3 cellular contexts compared by ENCODE assay signal in the genomic region with DNA sequence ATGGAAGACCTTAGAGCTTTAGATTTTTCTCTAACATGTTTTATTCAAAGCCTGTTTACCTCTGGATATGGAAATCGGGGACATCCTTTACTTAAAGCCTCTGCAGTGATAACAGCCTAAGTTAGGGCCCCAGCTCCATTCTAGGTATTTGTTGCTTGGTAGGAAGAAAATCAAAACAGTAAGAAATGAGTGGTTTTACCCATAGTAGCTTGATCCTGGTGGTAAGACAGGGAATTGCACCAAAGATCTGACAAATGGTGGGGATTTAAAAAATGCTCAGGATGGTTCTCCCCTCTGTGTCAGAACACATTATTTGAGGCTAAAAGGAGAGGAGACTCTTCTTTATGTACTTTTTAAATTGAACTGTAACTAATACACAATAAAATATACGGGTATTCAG.
TF ChIP-seq lines count a peak whose summit lies in the region.

No MANE protein-coding gene starts in this region.

TF ChIP-seq in SK-N-SH, 30 proteins besides CTCF, POLR2A, EP300 and RAD21:
- TF ChIP-seq TEAD4 (IDR thresholded peaks at IDR 0.05; ENCODE audit: borderline replicate concordance, insufficient read depth) (no peak), FOSL2 (IDR thresholded peaks at IDR 0.05; ENCODE audit: borderline replicate concordance, low read depth) (no peak), YY1 (IDR thresholded peaks at IDR 0.05; ENCODE audit: low read depth) (no peak), ZBTB33 (IDR thresholded peaks at IDR 0.05; ENCODE audit: borderline replicate concordance, low read depth) (no peak), RXRA (IDR thresholded peaks at IDR 0.05; ENCODE audit: borderline replicate concordance, low read depth) (no peak)
- TF ChIP-seq, protein P1, sequence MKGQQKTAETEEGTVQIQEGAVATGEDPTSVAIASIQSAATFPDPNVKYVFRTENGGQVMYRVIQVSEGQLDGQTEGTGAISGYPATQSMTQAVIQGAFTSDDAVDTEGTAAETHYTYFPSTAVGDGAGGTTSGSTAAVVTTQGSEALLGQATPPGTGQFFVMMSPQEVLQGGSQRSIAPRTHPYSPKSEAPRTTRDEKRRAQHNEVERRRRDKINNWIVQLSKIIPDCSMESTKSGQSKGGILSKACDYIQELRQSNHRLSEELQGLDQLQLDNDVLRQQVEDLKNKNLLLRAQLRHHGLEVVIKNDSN (IDR thresholded peaks at IDR 0.05; ENCODE audit: borderline replicate concordance, low read depth), result no peak

TF ChIP-seq in SK-N-SH treated with all-trans-retinoic acid at 6 μM for 48 hours, 23 proteins besides CTCF, POLR2A, EP300 and RAD21:
- TF ChIP-seq POU6F1 (CRISPR knock-in tag; IDR thresholded peaks at IDR 0.05; ENCODE audit: borderline replicate concordance, low read depth) (no peak), RARB (CRISPR knock-in tag; IDR thresholded peaks at IDR 0.05) (no peak), TOX (CRISPR knock-in tag; IDR thresholded peaks at IDR 0.05; ENCODE audit: borderline replicate concordance) (no peak), BACH2 (CRISPR knock-in tag; IDR thresholded peaks at IDR 0.05; ENCODE audit: borderline replicate concordance) (no peak), CSDC2 (CRISPR knock-in tag; IDR thresholded peaks at IDR 0.05) (no peak), ZNF70 (CRISPR knock-in tag; IDR thresholded peaks at IDR 0.05) (no peak), PPARA (CRISPR knock-in tag; IDR thresholded peaks at IDR 0.05; ENCODE audit: borderline replicate concordance) (no peak), SNAI2 (CRISPR knock-in tag; IDR thresholded peaks at IDR 0.05) (no peak), CREB5 (CRISPR knock-in tag; IDR thresholded peaks at IDR 0.05; ENCODE audit: low read depth) (no peak), ZNF8 (CRISPR knock-in tag; IDR thresholded peaks at IDR 0.05) (no peak)
- TF ChIP-seq, protein P2, sequence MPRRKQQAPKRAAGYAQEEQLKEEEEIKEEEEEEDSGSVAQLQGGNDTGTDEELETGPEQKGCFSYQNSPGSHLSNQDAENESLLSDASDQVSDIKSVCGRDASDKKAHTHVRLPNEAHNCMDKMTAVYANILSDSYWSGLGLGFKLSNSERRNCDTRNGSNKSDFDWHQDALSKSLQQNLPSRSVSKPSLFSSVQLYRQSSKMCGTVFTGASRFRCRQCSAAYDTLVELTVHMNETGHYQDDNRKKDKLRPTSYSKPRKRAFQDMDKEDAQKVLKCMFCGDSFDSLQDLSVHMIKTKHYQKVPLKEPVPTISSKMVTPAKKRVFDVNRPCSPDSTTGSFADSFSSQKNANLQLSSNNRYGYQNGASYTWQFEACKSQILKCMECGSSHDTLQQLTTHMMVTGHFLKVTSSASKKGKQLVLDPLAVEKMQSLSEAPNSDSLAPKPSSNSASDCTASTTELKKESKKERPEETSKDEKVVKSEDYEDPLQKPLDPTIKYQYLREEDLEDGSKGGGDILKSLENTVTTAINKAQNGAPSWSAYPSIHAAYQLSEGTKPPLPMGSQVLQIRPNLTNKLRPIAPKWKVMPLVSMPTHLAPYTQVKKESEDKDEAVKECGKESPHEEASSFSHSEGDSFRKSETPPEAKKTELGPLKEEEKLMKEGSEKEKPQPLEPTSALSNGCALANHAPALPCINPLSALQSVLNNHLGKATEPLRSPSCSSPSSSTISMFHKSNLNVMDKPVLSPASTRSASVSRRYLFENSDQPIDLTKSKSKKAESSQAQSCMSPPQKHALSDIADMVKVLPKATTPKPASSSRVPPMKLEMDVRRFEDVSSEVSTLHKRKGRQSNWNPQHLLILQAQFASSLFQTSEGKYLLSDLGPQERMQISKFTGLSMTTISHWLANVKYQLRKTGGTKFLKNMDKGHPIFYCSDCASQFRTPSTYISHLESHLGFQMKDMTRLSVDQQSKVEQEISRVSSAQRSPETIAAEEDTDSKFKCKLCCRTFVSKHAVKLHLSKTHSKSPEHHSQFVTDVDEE (CRISPR knock-in tag; IDR thresholded peaks at IDR 0.05), result no peak
- TF ChIP-seq, protein P3, sequence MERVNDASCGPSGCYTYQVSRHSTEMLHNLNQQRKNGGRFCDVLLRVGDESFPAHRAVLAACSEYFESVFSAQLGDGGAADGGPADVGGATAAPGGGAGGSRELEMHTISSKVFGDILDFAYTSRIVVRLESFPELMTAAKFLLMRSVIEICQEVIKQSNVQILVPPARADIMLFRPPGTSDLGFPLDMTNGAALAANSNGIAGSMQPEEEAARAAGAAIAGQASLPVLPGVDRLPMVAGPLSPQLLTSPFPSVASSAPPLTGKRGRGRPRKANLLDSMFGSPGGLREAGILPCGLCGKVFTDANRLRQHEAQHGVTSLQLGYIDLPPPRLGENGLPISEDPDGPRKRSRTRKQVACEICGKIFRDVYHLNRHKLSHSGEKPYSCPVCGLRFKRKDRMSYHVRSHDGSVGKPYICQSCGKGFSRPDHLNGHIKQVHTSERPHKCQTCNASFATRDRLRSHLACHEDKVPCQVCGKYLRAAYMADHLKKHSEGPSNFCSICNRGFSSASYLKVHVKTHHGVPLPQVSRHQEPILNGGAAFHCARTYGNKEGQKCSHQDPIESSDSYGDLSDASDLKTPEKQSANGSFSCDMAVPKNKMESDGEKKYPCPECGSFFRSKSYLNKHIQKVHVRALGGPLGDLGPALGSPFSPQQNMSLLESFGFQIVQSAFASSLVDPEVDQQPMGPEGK (CRISPR knock-in tag; IDR thresholded peaks at IDR 0.05; ENCODE audit: borderline replicate concordance), result no peak

TF ChIP-seq in H1, 55 proteins besides CTCF, POLR2A, EP300 and RAD21:
- TF ChIP-seq EZH2 (IDR thresholded peaks at IDR 0.05; ENCODE audit: low read depth, low read length, severe bottlenecking) (no peak), BACH1 (IDR thresholded peaks at IDR 0.05; ENCODE audit: low read length) (no peak), SIRT6 (IDR thresholded peaks at IDR 0.05; ENCODE audit: low read length) (no peak)
